2 cellular contexts compared by ENCODE assay signal in the genomic region with DNA sequence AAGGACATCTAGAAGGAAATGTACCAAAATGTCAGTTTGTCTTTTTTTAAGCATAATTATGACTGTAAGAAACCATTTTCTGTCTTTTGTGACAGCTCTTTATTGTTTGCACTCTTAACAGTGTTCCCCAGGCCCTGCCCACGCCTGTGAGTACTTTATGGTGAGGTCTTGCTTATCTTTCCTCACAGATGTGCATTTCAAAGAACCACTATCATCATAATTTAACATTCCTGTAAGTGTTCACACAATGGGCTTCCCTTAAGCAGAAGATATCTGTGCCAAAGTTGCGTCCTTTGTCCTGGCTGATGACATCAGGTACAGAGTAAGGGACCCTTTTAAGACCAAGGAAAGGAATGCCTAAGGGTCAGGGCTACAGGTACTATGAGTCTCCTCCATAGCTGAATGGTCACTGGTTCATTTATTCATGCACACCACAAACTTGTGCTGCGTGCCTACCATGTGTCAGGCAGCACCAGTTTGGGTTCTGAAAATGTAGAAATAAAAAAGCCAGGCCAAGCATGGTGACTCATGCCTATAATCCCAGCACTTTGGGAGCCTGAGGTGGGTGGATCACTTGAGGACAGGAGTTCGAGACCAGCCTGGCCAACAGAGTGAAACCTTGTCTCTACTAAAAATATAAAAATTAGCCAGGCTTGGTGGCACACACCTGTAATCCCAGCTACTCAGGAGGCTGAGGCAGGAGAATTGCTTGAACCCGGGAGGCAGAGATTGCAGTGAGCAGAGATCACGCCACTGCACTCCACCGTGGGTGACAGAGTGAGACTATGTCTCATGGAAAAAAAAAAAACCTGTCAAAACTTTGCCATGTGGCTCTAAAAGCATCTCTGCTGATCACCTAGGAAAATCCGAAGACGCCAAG.
A peak's percentile ranks its signal among the peaks of the same experiment; 100 is the strongest.
TF ChIP-seq lines count a peak whose summit lies in the region.

No MANE protein-coding gene starts in this region.

TF ChIP-seq in K562, 482 proteins besides CTCF, POLR2A, EP300 and RAD21 (continues in another document):
- TF ChIP-seq MAFF (IDR thresholded peaks at IDR 0.05; ENCODE audit: low read length): no peak; the same call in 1 of the 2 replicates
- TF ChIP-seq SMAD2 (IDR thresholded peaks at IDR 0.05; ENCODE audit: low read depth, low read length): no peak
- TF ChIP-seq, protein P1, sequence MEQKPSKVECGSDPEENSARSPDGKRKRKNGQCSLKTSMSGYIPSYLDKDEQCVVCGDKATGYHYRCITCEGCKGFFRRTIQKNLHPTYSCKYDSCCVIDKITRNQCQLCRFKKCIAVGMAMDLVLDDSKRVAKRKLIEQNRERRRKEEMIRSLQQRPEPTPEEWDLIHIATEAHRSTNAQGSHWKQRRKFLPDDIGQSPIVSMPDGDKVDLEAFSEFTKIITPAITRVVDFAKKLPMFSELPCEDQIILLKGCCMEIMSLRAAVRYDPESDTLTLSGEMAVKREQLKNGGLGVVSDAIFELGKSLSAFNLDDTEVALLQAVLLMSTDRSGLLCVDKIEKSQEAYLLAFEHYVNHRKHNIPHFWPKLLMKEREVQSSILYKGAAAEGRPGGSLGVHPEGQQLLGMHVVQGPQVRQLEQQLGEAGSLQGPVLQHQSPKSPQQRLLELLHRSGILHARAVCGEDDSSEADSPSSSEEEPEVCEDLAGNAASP (IDR thresholded peaks at IDR 0.05): no peak
- TF ChIP-seq, protein P2, sequence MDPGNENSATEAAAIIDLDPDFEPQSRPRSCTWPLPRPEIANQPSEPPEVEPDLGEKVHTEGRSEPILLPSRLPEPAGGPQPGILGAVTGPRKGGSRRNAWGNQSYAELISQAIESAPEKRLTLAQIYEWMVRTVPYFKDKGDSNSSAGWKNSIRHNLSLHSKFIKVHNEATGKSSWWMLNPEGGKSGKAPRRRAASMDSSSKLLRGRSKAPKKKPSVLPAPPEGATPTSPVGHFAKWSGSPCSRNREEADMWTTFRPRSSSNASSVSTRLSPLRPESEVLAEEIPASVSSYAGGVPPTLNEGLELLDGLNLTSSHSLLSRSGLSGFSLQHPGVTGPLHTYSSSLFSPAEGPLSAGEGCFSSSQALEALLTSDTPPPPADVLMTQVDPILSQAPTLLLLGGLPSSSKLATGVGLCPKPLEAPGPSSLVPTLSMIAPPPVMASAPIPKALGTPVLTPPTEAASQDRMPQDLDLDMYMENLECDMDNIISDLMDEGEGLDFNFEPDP (CRISPR knock-in tag; IDR thresholded peaks at IDR 0.05): no peak
- TF ChIP-seq, protein P3, sequence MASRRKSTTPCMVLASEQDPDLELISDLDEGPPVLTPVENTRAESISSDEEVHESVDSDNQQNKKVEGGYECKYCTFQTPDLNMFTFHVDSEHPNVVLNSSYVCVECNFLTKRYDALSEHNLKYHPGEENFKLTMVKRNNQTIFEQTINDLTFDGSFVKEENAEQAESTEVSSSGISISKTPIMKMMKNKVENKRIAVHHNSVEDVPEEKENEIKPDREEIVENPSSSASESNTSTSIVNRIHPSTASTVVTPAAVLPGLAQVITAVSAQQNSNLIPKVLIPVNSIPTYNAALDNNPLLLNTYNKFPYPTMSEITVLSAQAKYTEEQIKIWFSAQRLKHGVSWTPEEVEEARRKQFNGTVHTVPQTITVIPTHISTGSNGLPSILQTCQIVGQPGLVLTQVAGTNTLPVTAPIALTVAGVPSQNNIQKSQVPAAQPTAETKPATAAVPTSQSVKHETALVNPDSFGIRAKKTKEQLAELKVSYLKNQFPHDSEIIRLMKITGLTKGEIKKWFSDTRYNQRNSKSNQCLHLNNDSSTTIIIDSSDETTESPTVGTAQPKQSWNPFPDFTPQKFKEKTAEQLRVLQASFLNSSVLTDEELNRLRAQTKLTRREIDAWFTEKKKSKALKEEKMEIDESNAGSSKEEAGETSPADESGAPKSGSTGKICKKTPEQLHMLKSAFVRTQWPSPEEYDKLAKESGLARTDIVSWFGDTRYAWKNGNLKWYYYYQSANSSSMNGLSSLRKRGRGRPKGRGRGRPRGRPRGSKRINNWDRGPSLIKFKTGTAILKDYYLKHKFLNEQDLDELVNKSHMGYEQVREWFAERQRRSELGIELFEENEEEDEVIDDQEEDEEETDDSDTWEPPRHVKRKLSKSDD (conservative IDR thresholded peaks at IDR 0.05; ENCODE audit: low read length): no peak
- 0 out of 2 replicates have a peak, but pooled peaks have one; percentile 20 for TF ChIP-seq ILF3 (IDR thresholded peaks at IDR 0.05; ENCODE audit: borderline replicate concordance)
- TF ChIP-seq ZNF586 (CRISPR knock-in tag; conservative IDR thresholded peaks at IDR 0.05): no peak
- peak; percentile 72; the same call in 1 of the 2 replicates for TF ChIP-seq TEAD2 (tag; IDR thresholded peaks at IDR 0.05)
- TF ChIP-seq, protein P4, sequence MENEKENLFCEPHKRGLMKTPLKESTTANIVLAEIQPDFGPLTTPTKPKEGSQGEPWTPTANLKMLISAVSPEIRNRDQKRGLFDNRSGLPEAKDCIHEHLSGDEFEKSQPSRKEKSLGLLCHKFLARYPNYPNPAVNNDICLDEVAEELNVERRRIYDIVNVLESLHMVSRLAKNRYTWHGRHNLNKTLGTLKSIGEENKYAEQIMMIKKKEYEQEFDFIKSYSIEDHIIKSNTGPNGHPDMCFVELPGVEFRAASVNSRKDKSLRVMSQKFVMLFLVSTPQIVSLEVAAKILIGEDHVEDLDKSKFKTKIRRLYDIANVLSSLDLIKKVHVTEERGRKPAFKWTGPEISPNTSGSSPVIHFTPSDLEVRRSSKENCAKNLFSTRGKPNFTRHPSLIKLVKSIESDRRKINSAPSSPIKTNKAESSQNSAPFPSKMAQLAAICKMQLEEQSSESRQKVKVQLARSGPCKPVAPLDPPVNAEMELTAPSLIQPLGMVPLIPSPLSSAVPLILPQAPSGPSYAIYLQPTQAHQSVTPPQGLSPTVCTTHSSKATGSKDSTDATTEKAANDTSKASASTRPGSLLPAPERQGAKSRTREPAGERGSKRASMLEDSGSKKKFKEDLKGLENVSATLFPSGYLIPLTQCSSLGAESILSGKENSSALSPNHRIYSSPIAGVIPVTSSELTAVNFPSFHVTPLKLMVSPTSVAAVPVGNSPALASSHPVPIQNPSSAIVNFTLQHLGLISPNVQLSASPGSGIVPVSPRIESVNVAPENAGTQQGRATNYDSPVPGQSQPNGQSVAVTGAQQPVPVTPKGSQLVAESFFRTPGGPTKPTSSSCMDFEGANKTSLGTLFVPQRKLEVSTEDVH (IDR thresholded peaks at IDR 0.05; ENCODE audit: low read depth, partially characterized antibody): peak; percentile 60
- no peak for TF ChIP-seq RBM22 (IDR thresholded peaks at IDR 0.05; ENCODE audit: low read depth, low read length, poor library complexity, severe bottlenecking)
- TF ChIP-seq BRD4 (IDR thresholded peaks at IDR 0.05): no peak
- TF ChIP-seq, protein P5, sequence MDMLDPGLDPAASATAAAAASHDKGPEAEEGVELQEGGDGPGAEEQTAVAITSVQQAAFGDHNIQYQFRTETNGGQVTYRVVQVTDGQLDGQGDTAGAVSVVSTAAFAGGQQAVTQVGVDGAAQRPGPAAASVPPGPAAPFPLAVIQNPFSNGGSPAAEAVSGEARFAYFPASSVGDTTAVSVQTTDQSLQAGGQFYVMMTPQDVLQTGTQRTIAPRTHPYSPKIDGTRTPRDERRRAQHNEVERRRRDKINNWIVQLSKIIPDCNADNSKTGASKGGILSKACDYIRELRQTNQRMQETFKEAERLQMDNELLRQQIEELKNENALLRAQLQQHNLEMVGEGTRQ (CRISPR knock-in tag; IDR thresholded peaks at IDR 0.05): no peak
- TF ChIP-seq PHTF2 (CRISPR knock-in tag; IDR thresholded peaks at IDR 0.05): no peak
- TF ChIP-seq HMGN3 (IDR thresholded peaks at IDR 0.05; ENCODE audit: borderline replicate concordance, extremely low read depth, insufficient read length, low read depth, low read length): no peak
- no peak for TF ChIP-seq ZBTB7A (IDR thresholded peaks at IDR 0.05; ENCODE audit: borderline replicate concordance, control insufficient read depth, low read depth, low read length)
- no peak for TF ChIP-seq IRF2 (CRISPR knock-in tag; IDR thresholded peaks at IDR 0.05)

TF ChIP-seq in HepG2, 621 proteins besides CTCF, POLR2A, EP300 and RAD21:
- TF ChIP-seq, protein P6, sequence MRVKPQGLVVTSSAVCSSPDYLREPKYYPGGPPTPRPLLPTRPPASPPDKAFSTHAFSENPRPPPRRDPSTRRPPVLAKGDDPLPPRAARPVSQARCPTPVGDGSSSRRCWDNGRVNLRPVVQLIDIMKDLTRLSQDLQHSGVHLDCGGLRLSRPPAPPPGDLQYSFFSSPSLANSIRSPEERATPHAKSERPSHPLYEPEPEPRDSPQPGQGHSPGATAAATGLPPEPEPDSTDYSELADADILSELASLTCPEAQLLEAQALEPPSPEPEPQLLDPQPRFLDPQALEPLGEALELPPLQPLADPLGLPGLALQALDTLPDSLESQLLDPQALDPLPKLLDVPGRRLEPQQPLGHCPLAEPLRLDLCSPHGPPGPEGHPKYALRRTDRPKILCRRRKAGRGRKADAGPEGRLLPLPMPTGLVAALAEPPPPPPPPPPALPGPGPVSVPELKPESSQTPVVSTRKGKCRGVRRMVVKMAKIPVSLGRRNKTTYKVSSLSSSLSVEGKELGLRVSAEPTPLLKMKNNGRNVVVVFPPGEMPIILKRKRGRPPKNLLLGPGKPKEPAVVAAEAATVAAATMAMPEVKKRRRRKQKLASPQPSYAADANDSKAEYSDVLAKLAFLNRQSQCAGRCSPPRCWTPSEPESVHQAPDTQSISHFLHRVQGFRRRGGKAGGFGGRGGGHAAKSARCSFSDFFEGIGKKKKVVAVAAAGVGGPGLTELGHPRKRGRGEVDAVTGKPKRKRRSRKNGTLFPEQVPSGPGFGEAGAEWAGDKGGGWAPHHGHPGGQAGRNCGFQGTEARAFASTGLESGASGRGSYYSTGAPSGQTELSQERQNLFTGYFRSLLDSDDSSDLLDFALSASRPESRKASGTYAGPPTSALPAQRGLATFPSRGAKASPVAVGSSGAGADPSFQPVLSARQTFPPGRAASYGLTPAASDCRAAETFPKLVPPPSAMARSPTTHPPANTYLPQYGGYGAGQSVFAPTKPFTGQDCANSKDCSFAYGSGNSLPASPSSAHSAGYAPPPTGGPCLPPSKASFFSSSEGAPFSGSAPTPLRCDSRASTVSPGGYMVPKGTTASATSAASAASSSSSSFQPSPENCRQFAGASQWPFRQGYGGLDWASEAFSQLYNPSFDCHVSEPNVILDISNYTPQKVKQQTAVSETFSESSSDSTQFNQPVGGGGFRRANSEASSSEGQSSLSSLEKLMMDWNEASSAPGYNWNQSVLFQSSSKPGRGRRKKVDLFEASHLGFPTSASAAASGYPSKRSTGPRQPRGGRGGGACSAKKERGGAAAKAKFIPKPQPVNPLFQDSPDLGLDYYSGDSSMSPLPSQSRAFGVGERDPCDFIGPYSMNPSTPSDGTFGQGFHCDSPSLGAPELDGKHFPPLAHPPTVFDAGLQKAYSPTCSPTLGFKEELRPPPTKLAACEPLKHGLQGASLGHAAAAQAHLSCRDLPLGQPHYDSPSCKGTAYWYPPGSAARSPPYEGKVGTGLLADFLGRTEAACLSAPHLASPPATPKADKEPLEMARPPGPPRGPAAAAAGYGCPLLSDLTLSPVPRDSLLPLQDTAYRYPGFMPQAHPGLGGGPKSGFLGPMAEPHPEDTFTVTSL (CRISPR knock-in tag; IDR thresholded peaks at IDR 0.05; ENCODE audit: borderline replicate concordance): no peak
- no peak for TF ChIP-seq ZNF891 (CRISPR knock-in tag; IDR thresholded peaks at IDR 0.05)
- TF ChIP-seq ZNF777 (CRISPR knock-in tag; IDR thresholded peaks at IDR 0.05): no peak
- TF ChIP-seq ZNF839 (CRISPR knock-in tag; IDR thresholded peaks at IDR 0.05; ENCODE audit: borderline replicate concordance): no peak
- no peak for TF ChIP-seq DMAP1 (CRISPR knock-in tag; IDR thresholded peaks at IDR 0.05)
- TF ChIP-seq, protein P7, sequence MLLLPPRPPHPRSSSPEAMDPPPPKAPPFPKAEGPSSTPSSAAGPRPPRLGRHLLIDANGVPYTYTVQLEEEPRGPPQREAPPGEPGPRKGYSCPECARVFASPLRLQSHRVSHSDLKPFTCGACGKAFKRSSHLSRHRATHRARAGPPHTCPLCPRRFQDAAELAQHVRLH (CRISPR knock-in tag; IDR thresholded peaks at IDR 0.05; ENCODE audit: borderline replicate concordance, low read depth): no peak
- TF ChIP-seq, protein P8, sequence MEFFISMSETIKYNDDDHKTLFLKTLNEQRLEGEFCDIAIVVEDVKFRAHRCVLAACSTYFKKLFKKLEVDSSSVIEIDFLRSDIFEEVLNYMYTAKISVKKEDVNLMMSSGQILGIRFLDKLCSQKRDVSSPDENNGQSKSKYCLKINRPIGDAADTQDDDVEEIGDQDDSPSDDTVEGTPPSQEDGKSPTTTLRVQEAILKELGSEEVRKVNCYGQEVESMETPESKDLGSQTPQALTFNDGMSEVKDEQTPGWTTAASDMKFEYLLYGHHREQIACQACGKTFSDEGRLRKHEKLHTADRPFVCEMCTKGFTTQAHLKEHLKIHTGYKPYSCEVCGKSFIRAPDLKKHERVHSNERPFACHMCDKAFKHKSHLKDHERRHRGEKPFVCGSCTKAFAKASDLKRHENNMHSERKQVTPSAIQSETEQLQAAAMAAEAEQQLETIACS (CRISPR knock-in tag; IDR thresholded peaks at IDR 0.05): no peak
- no peak for TF ChIP-seq KLF13 (CRISPR knock-in tag; IDR thresholded peaks at IDR 0.05)
- TF ChIP-seq ZFP36L1 (CRISPR knock-in tag; IDR thresholded peaks at IDR 0.05): no peak
- TF ChIP-seq, protein P9, sequence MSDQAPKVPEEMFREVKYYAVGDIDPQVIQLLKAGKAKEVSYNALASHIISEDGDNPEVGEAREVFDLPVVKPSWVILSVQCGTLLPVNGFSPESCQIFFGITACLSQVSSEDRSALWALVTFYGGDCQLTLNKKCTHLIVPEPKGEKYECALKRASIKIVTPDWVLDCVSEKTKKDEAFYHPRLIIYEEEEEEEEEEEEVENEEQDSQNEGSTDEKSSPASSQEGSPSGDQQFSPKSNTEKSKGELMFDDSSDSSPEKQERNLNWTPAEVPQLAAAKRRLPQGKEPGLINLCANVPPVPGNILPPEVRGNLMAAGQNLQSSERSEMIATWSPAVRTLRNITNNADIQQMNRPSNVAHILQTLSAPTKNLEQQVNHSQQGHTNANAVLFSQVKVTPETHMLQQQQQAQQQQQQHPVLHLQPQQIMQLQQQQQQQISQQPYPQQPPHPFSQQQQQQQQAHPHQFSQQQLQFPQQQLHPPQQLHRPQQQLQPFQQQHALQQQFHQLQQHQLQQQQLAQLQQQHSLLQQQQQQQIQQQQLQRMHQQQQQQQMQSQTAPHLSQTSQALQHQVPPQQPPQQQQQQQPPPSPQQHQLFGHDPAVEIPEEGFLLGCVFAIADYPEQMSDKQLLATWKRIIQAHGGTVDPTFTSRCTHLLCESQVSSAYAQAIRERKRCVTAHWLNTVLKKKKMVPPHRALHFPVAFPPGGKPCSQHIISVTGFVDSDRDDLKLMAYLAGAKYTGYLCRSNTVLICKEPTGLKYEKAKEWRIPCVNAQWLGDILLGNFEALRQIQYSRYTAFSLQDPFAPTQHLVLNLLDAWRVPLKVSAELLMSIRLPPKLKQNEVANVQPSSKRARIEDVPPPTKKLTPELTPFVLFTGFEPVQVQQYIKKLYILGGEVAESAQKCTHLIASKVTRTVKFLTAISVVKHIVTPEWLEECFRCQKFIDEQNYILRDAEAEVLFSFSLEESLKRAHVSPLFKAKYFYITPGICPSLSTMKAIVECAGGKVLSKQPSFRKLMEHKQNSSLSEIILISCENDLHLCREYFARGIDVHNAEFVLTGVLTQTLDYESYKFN (CRISPR knock-in tag; conservative IDR thresholded peaks at IDR 0.05): no peak
- TF ChIP-seq, protein P10, sequence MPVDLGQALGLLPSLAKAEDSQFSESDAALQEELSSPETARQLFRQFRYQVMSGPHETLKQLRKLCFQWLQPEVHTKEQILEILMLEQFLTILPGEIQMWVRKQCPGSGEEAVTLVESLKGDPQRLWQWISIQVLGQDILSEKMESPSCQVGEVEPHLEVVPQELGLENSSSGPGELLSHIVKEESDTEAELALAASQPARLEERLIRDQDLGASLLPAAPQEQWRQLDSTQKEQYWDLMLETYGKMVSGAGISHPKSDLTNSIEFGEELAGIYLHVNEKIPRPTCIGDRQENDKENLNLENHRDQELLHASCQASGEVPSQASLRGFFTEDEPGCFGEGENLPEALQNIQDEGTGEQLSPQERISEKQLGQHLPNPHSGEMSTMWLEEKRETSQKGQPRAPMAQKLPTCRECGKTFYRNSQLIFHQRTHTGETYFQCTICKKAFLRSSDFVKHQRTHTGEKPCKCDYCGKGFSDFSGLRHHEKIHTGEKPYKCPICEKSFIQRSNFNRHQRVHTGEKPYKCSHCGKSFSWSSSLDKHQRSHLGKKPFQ (CRISPR knock-in tag; IDR thresholded peaks at IDR 0.05; ENCODE audit: insufficient replicate concordance): no peak
